8 cellular contexts compared by ENCODE assay signal in the genomic region with DNA sequence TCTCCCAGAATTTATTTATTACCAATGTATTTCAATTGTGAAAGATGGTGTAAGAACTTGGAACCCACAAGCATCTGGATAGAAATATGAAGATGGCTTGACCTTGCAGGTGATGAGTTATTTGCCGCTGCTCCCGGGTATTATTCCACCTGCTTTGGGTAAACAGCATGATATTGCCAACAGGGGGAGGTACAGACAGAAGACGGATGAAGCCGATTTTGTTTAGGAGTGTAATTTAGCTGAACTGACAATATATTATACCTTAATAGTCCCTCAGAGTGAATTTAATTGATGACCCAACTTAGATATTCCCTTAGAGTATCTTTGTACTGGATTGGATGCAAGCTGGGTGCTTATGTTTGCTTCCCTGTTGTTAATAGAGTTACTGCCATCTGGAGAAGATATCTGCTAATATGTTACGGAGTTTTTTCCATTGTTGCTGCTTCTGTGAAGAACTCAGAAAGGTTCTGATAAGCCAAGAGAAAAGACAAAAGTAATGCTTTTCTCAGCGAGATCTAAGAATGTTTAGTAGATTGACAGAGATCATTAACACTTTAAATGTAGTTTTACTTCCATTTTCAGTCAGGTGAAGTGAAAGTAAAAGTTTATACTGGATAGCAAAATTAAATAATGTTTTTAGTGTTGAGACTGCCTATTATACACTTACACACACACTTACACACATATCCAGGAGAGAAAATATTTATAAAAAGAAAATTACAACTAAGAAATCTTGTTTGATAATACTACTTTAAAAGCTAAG.
DNase-seq lines count a peak whose midpoint lies in the region; ATAC-seq, FAIRE-seq and TF ChIP-seq lines count a peak whose summit lies in the region.

No MANE protein-coding gene starts in this region.

- H3K4me3 ChIP-seq in endothelial cell of umbilical vein (replicated peaks in 1 of 3; ENCODE audit: insufficient read depth in 1 of 3, low read depth in 1 of 3, low read length in 3 of 3) (peak overlapping the region in 2 of 3 experiments; percentile 1 to 34), aorta (ENCODE audit: low read length in 2 of 2) (no peak overlapping the region)

- H3K36me3 ChIP-seq in endothelial cell of umbilical vein (ENCODE audit: control insufficient read depth in 2 of 2, extremely low read depth in 1 of 2, insufficient read depth in 2 of 2, low read length in 2 of 2) (no peaks in the 10 kb centered on the region), aorta (ENCODE audit: control insufficient read depth in 1 of 2, insufficient read depth in 2 of 2, low read length in 1 of 2) (no peaks in the 10 kb centered on the region)

- intact Hi-C loops in endothelial cell of umbilical vein (cut with micrococcal nuclease) (no loop called here), aorta (cut with DNase I) (no loop called here)

- no peaks in the 10 kb centered on the region for H3K36me3 Mint-ChIP-seq in HFFc6 (ENCODE audit: low read depth)

- H3K79me2 ChIP-seq in endothelial cell of umbilical vein (ENCODE audit: control insufficient read depth, insufficient read depth, low read length), result no peaks in the 10 kb centered on the region

- H3K4me3 Mint-ChIP-seq in HFFc6, result no peak overlapping the region

- peak in 1 of 2 donors; percentile 13 for TF ChIP-seq CTCF in endothelial cell of umbilical vein (IDR thresholded peaks at IDR 0.05; ENCODE audit: extremely low read depth in 1 of 2, insufficient read depth in 1 of 2, low read depth in 1 of 2, low read length in 2 of 2)
- no peak for TF ChIP-seq CTCF in HFFc6 (IDR thresholded peaks at IDR 0.05)

- H3K27me3 ChIP-seq in endothelial cell of umbilical vein (ENCODE audit: control insufficient read depth in 2 of 2, insufficient read depth in 2 of 2, low read length in 2 of 2) (no peaks in the 10 kb centered on the region), aorta (ENCODE audit: control insufficient read depth in 1 of 2, insufficient read depth in 2 of 2, low read length in 1 of 2) (no peaks in the 10 kb centered on the region)

- H3K27me3 Mint-ChIP-seq in HFFc6 (ENCODE audit: insufficient read depth), result no peaks in the 10 kb centered on the region

- peak overlapping the region; percentile 27 for H3K4me2 ChIP-seq in endothelial cell of umbilical vein (ENCODE audit: insufficient read depth, low read length)

- peak; percentile 83 for ATAC-seq in GM18505 (IDR thresholded peaks at IDR 0.05; ENCODE audit: unreplicated experiment)
- ATAC-seq in HG02678 (IDR thresholded peaks at IDR 0.05; ENCODE audit: unreplicated experiment), result peak; percentile 73
- no peak for ATAC-seq in GM19467 (IDR thresholded peaks at IDR 0.05; ENCODE audit: unreplicated experiment)
- ATAC-seq in aorta (ENCODE audit: low FRiP score), result no peak

- no peak for FAIRE-seq in endothelial cell of umbilical vein (lab: Jason Lieb, UNC)
- no peak for FAIRE-seq in urothelium cell line (lab: Jason Lieb, UNC)

- peaks cover 14% of the 10 kb centered on the region for H3K9me3 Mint-ChIP-seq in HFFc6

- H2AFZ ChIP-seq in endothelial cell of umbilical vein (ENCODE audit: low read depth, low read length), result peak overlapping the region; percentile 21

- H3K4me1 ChIP-seq in endothelial cell of umbilical vein (ENCODE audit: control insufficient read depth, extremely low read depth, insufficient read depth, low read length) (no peaks in the 10 kb centered on the region), aorta (ENCODE audit: control insufficient read depth in 1 of 2, insufficient read depth in 2 of 2, low read length in 2 of 2) (no peaks in the 10 kb centered on the region)

- H4K20me1 ChIP-seq in endothelial cell of umbilical vein (replicated peaks; ENCODE audit: control insufficient read depth, extremely low read depth, insufficient read depth, low read length), result no peaks in the 10 kb centered on the region

- CTCF ChIA-PET in endothelial cell of umbilical vein (lab: Charles Lee), result interaction anchor here (1.1 kb wide), 1 partner anchor 10 kb away, joined by 5 read pairs; no protein-coding TSS in a partner anchor

- H3K27ac ChIP-seq in endothelial cell of umbilical vein (ENCODE audit: insufficient read depth, low read depth, low read length) (no peak overlapping the region), aorta (ENCODE audit: low read depth in 1 of 2, low read length in 2 of 2) (no peak overlapping the region)

- DNase-seq in NCI-H69 (lab: John Stamatoyannopoulos, UW) (peak; percentile 91), endothelial cell of umbilical vein (ENCODE audit: low read depth, low spot score) (peak; percentile 45), urothelium cell line (ENCODE audit: low spot score) (peak; percentile 7), aorta (no peak), HFFc6 (no peak)

- POLR2A ChIA-PET in endothelial cell of umbilical vein (lab: Charles Lee), result no interaction called here

- H3K9me3 ChIP-seq in endothelial cell of umbilical vein (replicated peaks; ENCODE audit: control insufficient read depth, insufficient read depth, low read length), result no peaks in the 10 kb centered on the region
- no peaks in the 10 kb centered on the region for H3K9me3 ChIP-seq in aorta (ENCODE audit: control insufficient read depth, low read length)

- no peak overlapping the region for H3K9ac ChIP-seq in endothelial cell of umbilical vein (replicated peaks; ENCODE audit: extremely low read depth, insufficient read depth, low read length)

- no peaks in the 10 kb centered on the region for H3K9me1 ChIP-seq in endothelial cell of umbilical vein (replicated peaks; ENCODE audit: control insufficient read depth, extremely low read depth, insufficient read depth, low read length)

- 49 to 55% methylated on average over 6 of the region's 6 CpGs for WGBS in aorta, 2 donors

- dilution Hi-C loops in endothelial cell of umbilical vein (cut with MboI; ENCODE audit: extremely low pct_ligation_motif_present, low sequenced_read_pairs), result no loop called here

- no peak overlapping the region for H3K27ac Mint-ChIP-seq in HFFc6

- no peak for TF ChIP-seq POLR2A in GM18505 (IDR thresholded peaks at IDR 0.05; ENCODE audit: borderline replicate concordance, extremely low read depth, insufficient read depth, insufficient read length)
- no peak for TF ChIP-seq POLR2A in endothelial cell of umbilical vein (IDR thresholded peaks at IDR 0.05; ENCODE audit: low read depth, low read length)

- no TSS peak for BruUV-seq in endothelial cell of umbilical vein (replicated peaks; lab: Mats Ljungman, UMichigan)

- no peaks in the 10 kb centered on the region for H3K4me1 Mint-ChIP-seq in HFFc6 (ENCODE audit: low read depth)

TF ChIP-seq in endothelial cell of umbilical vein, 7 proteins besides CTCF, POLR2A, EP300 and RAD21:
- no peak for TF ChIP-seq JUN (IDR thresholded peaks at IDR 0.05; ENCODE audit: borderline replicate concordance, insufficient read depth, insufficient read length, low read depth)
- no peak for TF ChIP-seq EZH2 (IDR thresholded peaks at IDR 0.05; ENCODE audit: borderline replicate concordance, low read depth, low read length, severe bottlenecking)
- no peak for TF ChIP-seq GATA2 (IDR thresholded peaks at IDR 0.05; ENCODE audit: insufficient read depth, insufficient read length, low read depth, low read length)
- no peak for TF ChIP-seq FOS (IDR thresholded peaks at IDR 0.05; ENCODE audit: borderline replicate concordance, insufficient read depth, low read length)
- no peak for TF ChIP-seq MYC (IDR thresholded peaks at IDR 0.05; ENCODE audit: low read depth, low read length)
TF ChIP-seq in endothelial cell of umbilical vein: peak in this region for 0.

Comparison
In these comparisons a context has a peak if more than half of its experiments do, and no peak if none do; other contexts are left out.
1. ATAC-seq: peak in GM18505 (single experiment) and HG02678 (single experiment); none in GM19467 (single experiment) and aorta (single experiment).
2. DNase-seq: peak in NCI-H69 (single experiment), endothelial cell of umbilical vein (single experiment) and urothelium cell line (single experiment); none in aorta (0 of 2) and HFFc6 (single experiment).
3. H3K4me3 ChIP-seq: peak in endothelial cell of umbilical vein (2 of 3); none in aorta (0 of 2).